In genomic region chr14:58566979-58567378, GRCh38 we compare ENCODE assay signal across 17 cellular contexts.
"Had no signal": no experiment of that assay in that cellular context is flagged by ENCODE, and none has a peak within 500 bp of the region (broad histone marks: within the 10 kb centered on the region; RNA-seq: fewer than 3 reads in every experiment).

No MANE protein-coding gene starts in this region.

- H3K27me3 ChIP-seq: dorsolateral prefrontal cortex, heart left ventricle, neutrophil, stomach, transverse colon had no signal

- ATAC-seq: heart left ventricle; mucosa of descending colon; naive thymus-derived CD8-positive, alpha-beta T cell; sciatic nerve had no signal

- H3K4me3 ChIP-seq: dorsolateral prefrontal cortex, heart left ventricle, mucosa of descending colon, stomach, thoracic aorta, transverse colon had no signal

- H3K27ac ChIP-seq: dorsolateral prefrontal cortex, heart left ventricle, neutrophil, stomach, thoracic aorta, transverse colon had no signal

- H3K36me3 ChIP-seq: heart left ventricle, neutrophil, stomach, thoracic aorta, transverse colon had no signal

- H3K9me3 ChIP-seq: heart left ventricle, mucosa of descending colon, neutrophil, stomach, thoracic aorta, transverse colon had no signal

- DNase-seq: cortex of kidney; dorsolateral prefrontal cortex; effector CD8-positive, alpha-beta T cell; foreskin melanocyte; heart left ventricle; hippocampal formation; mucosa of descending colon; naive thymus-derived CD8-positive, alpha-beta T cell; posterior cingulate gyrus; stimulated activated CD4-positive, alpha-beta T cell treated with anti-CD3 and anti-CD28 coated beads, Interleukin-2, amount 100 ng/mL, for 24 hours; stimulated activated CD4-positive, alpha-beta T cell treated with anti-CD3 and anti-CD28 coated beads, Interleukin-4, amount 100 ng/mL, for 4 hours; stimulated activated naive CD4-positive, alpha-beta T cell; stomach; transverse colon had no signal

- H3K4me1 ChIP-seq: heart left ventricle had no signal
